1 cellular context compared by ENCODE assay signal in the genomic region with DNA sequence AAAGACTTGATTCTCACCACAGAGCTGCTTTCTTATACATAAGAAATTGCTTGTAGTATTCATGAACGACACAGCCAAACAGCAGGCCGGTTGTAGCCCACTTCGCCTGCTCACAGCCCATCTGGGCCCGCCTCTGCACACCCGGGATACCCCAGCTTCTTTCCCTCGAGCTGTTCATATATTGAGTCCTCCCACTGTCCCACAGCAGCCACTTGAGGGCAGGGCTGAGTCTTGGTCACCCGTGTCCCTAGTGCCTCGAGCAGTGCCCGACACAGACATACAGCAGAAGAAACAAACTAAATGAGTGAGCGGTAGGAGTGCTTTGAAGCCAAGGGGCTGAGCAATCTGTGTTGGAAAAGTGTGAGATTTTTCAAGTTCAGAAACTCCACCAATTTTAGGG.
TF ChIP-seq lines count a peak whose summit lies in the region.

No MANE protein-coding gene starts in this region.

TF ChIP-seq in IMR-90, 13 proteins besides CTCF, POLR2A, EP300 and RAD21 (continued from another document):
- TF ChIP-seq MXI1 (IDR thresholded peaks at IDR 0.05; ENCODE audit: borderline replicate concordance, low read depth, low read length) (no peak), BHLHE40 (IDR thresholded peaks at IDR 0.05; ENCODE audit: low read depth, low read length) (no peak), RCOR1 (IDR thresholded peaks at IDR 0.05; ENCODE audit: insufficient replicate concordance, low read length) (no peak), RFX5 (IDR thresholded peaks at IDR 0.05; ENCODE audit: low read depth, low read length) (no peak), CHD1 (IDR thresholded peaks at IDR 0.05; ENCODE audit: low read depth, low read length) (no peak), FOS (IDR thresholded peaks at IDR 0.05; ENCODE audit: low read depth, low read length) (no peak), CEBPB (IDR thresholded peaks at IDR 0.05; ENCODE audit: low read depth, low read length) (no peak)
